Comparison of ENCODE assay signal across 8 cellular contexts in the genomic region with DNA sequence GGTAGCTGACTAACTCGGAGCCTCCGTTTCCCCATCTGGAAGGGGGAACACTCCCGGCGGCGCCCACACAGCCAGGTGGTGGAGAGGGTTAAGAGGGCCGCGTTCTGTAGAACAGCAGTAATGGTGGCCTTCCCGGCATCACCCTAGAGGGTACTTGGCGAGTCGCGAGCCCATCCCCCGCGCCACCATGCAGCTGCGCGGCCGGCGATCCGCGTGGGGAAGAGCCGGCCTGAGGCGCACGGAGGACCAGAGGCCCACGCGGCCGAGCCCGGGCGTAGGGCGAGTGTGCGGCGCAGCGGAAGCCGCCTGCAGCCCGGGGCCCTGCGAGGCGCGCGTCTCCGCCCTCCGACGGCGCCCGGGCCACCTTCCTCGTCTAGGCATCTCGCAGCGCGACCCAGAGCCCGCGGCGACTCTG. TPM values are rescaled to one million over a fixed set of nuclear protein-coding genes. Genes with fewer than 3 reads are reported as not detected.
DNase-seq lines count a peak whose midpoint lies in the region; ATAC-seq and TF ChIP-seq lines count a peak whose summit lies in the region.

No MANE protein-coding gene starts in this region.

- H3K27ac ChIP-seq in DOHH2 (ENCODE audit: low read depth, low read length) (peak overlapping the region; percentile 92), vagina (peak overlapping the region; percentile 79)

- peak overlapping the region; percentile 96 for H3K4me2 ChIP-seq in DOHH2 (ENCODE audit: low read length)

- H4K20me1 ChIP-seq in DOHH2 (ENCODE audit: control insufficient read depth, insufficient read depth, low read depth, low read length) = peaks cover 37% of the 10 kb centered on the region

- H3K9me3 ChIP-seq in DOHH2 (ENCODE audit: control insufficient read depth, insufficient read depth, low read length) (no peaks in the 10 kb centered on the region), vagina (no peaks in the 10 kb centered on the region)

- peaks cover 45% of the 10 kb centered on the region for H3K4me1 ChIP-seq in DOHH2 (ENCODE audit: control insufficient read depth, low read length)
- peaks cover 43% of the 10 kb centered on the region for H3K4me1 ChIP-seq in vagina

- no peak for TF ChIP-seq POLR2A in vagina (IDR thresholded peaks at IDR 0.05)

- H3K4me3 ChIP-seq in DOHH2 (ENCODE audit: low read length) (peak overlapping the region; percentile 93), fibroblast of pulmonary artery (replicated peaks; ENCODE audit: low read depth, low read length) (peak overlapping the region; percentile 97), vagina (peak overlapping the region; percentile 86 to 96)
- H3K4me3 ChIP-seq in Jurkat, Clone E6-1 (ENCODE audit: low read length) = peak overlapping the region; percentile 88

- no peaks in the 10 kb centered on the region for H3K27me3 ChIP-seq in DOHH2 (ENCODE audit: control insufficient read depth, low read length)
- no peaks in the 10 kb centered on the region for H3K27me3 ChIP-seq in vagina

- TF ChIP-seq CTCF in DOHH2 (IDR thresholded peaks at IDR 0.05; ENCODE audit: low read depth, low read length, poor library complexity, severe bottlenecking) (no peak), fibroblast of pulmonary artery (IDR thresholded peaks at IDR 0.05; ENCODE audit: low read length, missing control alignments) (no peak), omental fat pad (IDR thresholded peaks at IDR 0.05) (no peak), vagina (IDR thresholded peaks at IDR 0.05) (no peak)

- ATAC-seq in GM21528 (IDR thresholded peaks at IDR 0.05; ENCODE audit: low FRiP score, unreplicated experiment) (peak; percentile 50), omental fat pad (ENCODE audit: low FRiP score) (peak; percentile 46)

- H3F3A ChIP-seq in DOHH2 (ENCODE audit: control insufficient read depth, insufficient read depth) = peaks cover 15% of the 10 kb centered on the region

- no peak for DNase-seq in Jurkat, Clone E6-1 (ENCODE audit: low read depth, low spot score)
- peak; percentile 53 for DNase-seq in activated T-cell treated with anti-CD3 and anti-CD28 coated beads, Interleukin-2, amount 50 U/mL, for 1 hour
- DNase-seq in fibroblast of pulmonary artery (ENCODE audit: low read depth) (no peak), omental fat pad (ENCODE audit: low spot score) (no peak), vagina (ENCODE audit: extremely low spot score in 2 of 2) (no peak), NCI-H1694 (lab: John Stamatoyannopoulos, UW) (no peak)

- peaks cover 58% of the 10 kb centered on the region for H3K79me2 ChIP-seq in DOHH2 (ENCODE audit: control insufficient read depth, low read length)

- H3K9me2 ChIP-seq in DOHH2 (replicated peaks; ENCODE audit: control insufficient read depth, low read length) = no peaks in the 10 kb centered on the region

- intact Hi-C loops in vagina (cut with DNase I) = no loop called here

- H3K36me3 ChIP-seq in DOHH2 (ENCODE audit: control insufficient read depth, low read length) = peaks cover 49% of the 10 kb centered on the region
- H3K36me3 ChIP-seq in vagina = no peaks in the 10 kb centered on the region

RNA-seq across cellular contexts. Expression of gene TKT, which starts 0.5 kb away (rescaled TPM):
- polyA plus RNA-seq in Jurkat, Clone E6-1 (2012; ENCODE audit: insufficient read depth, insufficient read length) = 338 TPM
- 100 to 1,000 TPM; 187 to 325 (median 254) TPM for total RNA-seq in omental fat pad
- 423 TPM for total RNA-seq in vagina
